In the genomic region with DNA sequence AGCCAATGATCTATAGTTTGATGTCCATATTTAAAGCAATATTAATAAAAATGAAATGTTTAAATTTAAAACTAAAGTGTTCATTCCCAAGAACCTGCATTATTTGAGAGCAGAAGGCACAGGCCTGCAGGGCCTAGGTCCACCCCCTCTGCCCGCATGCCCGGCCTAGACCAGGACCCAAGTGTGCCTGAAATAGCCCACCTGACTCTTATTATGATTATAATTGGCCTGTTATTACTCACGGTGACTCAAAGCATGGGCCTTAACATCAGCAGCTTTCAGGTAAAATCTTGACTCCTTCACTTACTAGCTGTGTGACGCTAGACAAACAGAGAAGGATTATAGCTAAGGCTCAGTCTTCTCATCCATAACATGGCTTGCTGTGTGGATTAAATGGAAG, we compare ENCODE assay signal across 21 cellular contexts.
DNase-seq lines count a peak whose midpoint lies in the region; ATAC-seq, FAIRE-seq and TF ChIP-seq lines count a peak whose summit lies in the region.
"Had no signal": no experiment of that assay in that cellular context is flagged by ENCODE, and none has a peak within 500 bp of the region (broad histone marks: within the 10 kb centered on the region; RNA-seq: fewer than 3 reads in every experiment).

No MANE protein-coding gene starts in this region.

- H3K27me3 ChIP-seq in hepatocyte (no peaks in the 10 kb centered on the region), sigmoid colon (no peaks in the 10 kb centered on the region)
- H3K27me3 ChIP-seq: brain microvascular endothelial cell, colonic mucosa, heart right ventricle, neutrophil, suprapubic skin had no signal

- peak; percentile 61 for ATAC-seq in GM18858 (IDR thresholded peaks at IDR 0.05; ENCODE audit: unreplicated experiment)
- peak; percentile 72 for ATAC-seq in HG03095 (IDR thresholded peaks at IDR 0.05; ENCODE audit: unreplicated experiment)
- ATAC-seq: activated CD8-positive, alpha-beta T cell treated with anti-CD3 and anti-CD28 coated beads for 36 hours; activated T-cell treated with anti-CD3 and anti-CD28 coated beads, Interleukin-2, amount 50 U/mL, for 4 hours had no signal

- H3K36me3 Mint-ChIP-seq in Calu3 (ENCODE audit: insufficient read depth, unreplicated experiment), result no peaks in the 10 kb centered on the region

- H3K27ac ChIP-seq in hepatocyte (peak overlapping the region; percentile 88), sigmoid colon (no peak overlapping the region)
- H3K27ac ChIP-seq: brain microvascular endothelial cell, colonic mucosa, heart right ventricle, neutrophil, PC-9, suprapubic skin, WERI-Rb-1 had no signal

- H3K36me3 ChIP-seq in hepatocyte (replicated peaks; ENCODE audit: insufficient read depth, low read depth) (no peaks in the 10 kb centered on the region), sigmoid colon (peaks cover 0 to 7% (median 0%) of the 10 kb centered on the region in 4 donors)
- H3K36me3 ChIP-seq: brain microvascular endothelial cell, colonic mucosa had no signal

- peak overlapping the region; percentile 49 for H3K4me3 Mint-ChIP-seq in Calu3 (ENCODE audit: low read depth, unreplicated experiment)
- H3K4me3 Mint-ChIP-seq: activated CD8-positive, alpha-beta T cell treated with anti-CD3 and anti-CD28 coated beads for 36 hours; activated T-cell treated with anti-CD3 and anti-CD28 coated beads, Interleukin-2, amount 50 U/mL, for 4 hours; endodermal cell; IgD-negative memory B cell had no signal

- H3K79me2 ChIP-seq in hepatocyte, result no peaks in the 10 kb centered on the region

- peak overlapping the region; percentile 67 for H3K4me2 ChIP-seq in hepatocyte
- H3K4me2 ChIP-seq: PC-9 had no signal

- H3K4me1 ChIP-seq in hepatocyte (ENCODE audit: insufficient read depth), result peaks cover 18% of the 10 kb centered on the region
- H3K4me1 ChIP-seq in sigmoid colon, result no peaks in the 10 kb centered on the region
- H3K4me1 ChIP-seq: suprapubic skin had no signal

- H3K9me3 ChIP-seq in hepatocyte (ENCODE audit: low read depth), result no peaks in the 10 kb centered on the region
- H3K9me3 ChIP-seq in sigmoid colon, result no peaks in the 10 kb centered on the region
- H3K9me3 ChIP-seq: colonic mucosa, heart right ventricle, neutrophil, suprapubic skin had no signal

- CTCF ChIA-PET in Calu3 (lab: Charles Lee), result interaction anchor here (1.5 kb wide), 1 partner anchor 129 kb away, joined by 4 read pairs; no protein-coding TSS in a partner anchor

- TF ChIP-seq CTCF in Calu3 (IDR thresholded peaks at IDR 0.05; ENCODE audit: unreplicated experiment) (no peak), hepatocyte (IDR thresholded peaks at IDR 0.05; ENCODE audit: poor library complexity) (no peak), sigmoid colon (IDR thresholded peaks at IDR 0.05) (no peak)

- no peaks in the 10 kb centered on the region for H3K27me3 Mint-ChIP-seq in Calu3 (ENCODE audit: unreplicated experiment)
- H3K27me3 Mint-ChIP-seq: activated CD8-positive, alpha-beta T cell treated with anti-CD3 and anti-CD28 coated beads for 36 hours; IgD-negative memory B cell had no signal

- H3K4me1 Mint-ChIP-seq in Calu3 (ENCODE audit: low read depth, unreplicated experiment), result peaks cover 44% of the 10 kb centered on the region

- TF ChIP-seq POLR2A in sigmoid colon (IDR thresholded peaks at IDR 0.05), result no peak

- H3K27ac Mint-ChIP-seq in Calu3 (ENCODE audit: unreplicated experiment), result peak overlapping the region; percentile 37
- H3K27ac Mint-ChIP-seq: activated CD8-positive, alpha-beta T cell treated with anti-CD3 and anti-CD28 coated beads for 36 hours; endodermal cell; IgD-negative memory B cell had no signal

- WGBS in hepatocyte (ENCODE audit: low lambda C conversion rate, missing lambda C conversion rate), result 85% methylated on average over 4 of the region's 4 CpGs
- 89 to 98% methylated on average over 4 of the region's 4 CpGs for WGBS in sigmoid colon, 2 donors

- FAIRE-seq in HTR-8/SVneo (lab: Jason Lieb, UNC), result no peak

- TF ChIP-seq EP300 in sigmoid colon (IDR thresholded peaks at IDR 0.05), result no peak

- H4K20me1 ChIP-seq in hepatocyte (ENCODE audit: insufficient read depth, poor library complexity, severe bottlenecking), result no peaks in the 10 kb centered on the region

- H3K9me3 Mint-ChIP-seq in Calu3 (ENCODE audit: low read depth, unreplicated experiment), result no peaks in the 10 kb centered on the region
- H3K9me3 Mint-ChIP-seq: activated CD8-positive, alpha-beta T cell treated with anti-CD3 and anti-CD28 coated beads for 36 hours; activated T-cell treated with anti-CD3 and anti-CD28 coated beads, Interleukin-2, amount 50 U/mL, for 4 hours; endodermal cell; IgD-negative memory B cell had no signal

- BruUV-seq in Calu3 (replicated peaks; lab: Mats Ljungman, UMichigan), result no TSS peak

- H3K4me3 ChIP-seq in hepatocyte (no peak overlapping the region), sigmoid colon (no peak overlapping the region)
- H3K4me3 ChIP-seq: colonic mucosa, heart right ventricle, PC-9, suprapubic skin had no signal

- H3K9me2 ChIP-seq in hepatocyte (replicated peaks; ENCODE audit: insufficient read depth), result no peaks in the 10 kb centered on the region

- H2AFZ ChIP-seq in hepatocyte, result no peak overlapping the region
- H2AFZ ChIP-seq: PC-9 had no signal

- no peak for DNase-seq in Calu3
- no peak for DNase-seq in hepatocyte (ENCODE audit: low spot score)
- no peak for DNase-seq in sigmoid colon
- no peak for DNase-seq in stimulated activated CD4-positive, alpha-beta T cell treated with anti-CD3 and anti-CD28 coated beads, Interleukin-2, amount 100 ng/mL, for 48 hours
- DNase-seq in HTR-8/SVneo (ENCODE audit: insufficient read length, low spot score), result no peak
- DNase-seq: activated CD8-positive, alpha-beta T cell treated with anti-CD3 and anti-CD28 coated beads for 36 hours; activated T-cell treated with anti-CD3 and anti-CD28 coated beads, Interleukin-2, amount 50 U/mL, for 4 hours; brain microvascular endothelial cell; colonic mucosa; DND-41; endodermal cell; heart right ventricle; NCI-H146; NCI-H2171; WERI-Rb-1 had no signal

- intact Hi-C loops in Calu3 (cut with micrococcal nuclease; ENCODE audit: unreplicated experiment) (loop anchor here (5.0 kb wide), 2 partner anchors 66 to 126 kb away; no protein-coding TSS in a partner anchor), sigmoid colon (cut with DNase I) (no loop called here)
